11 cellular contexts compared by ENCODE assay signal in the genomic region with DNA sequence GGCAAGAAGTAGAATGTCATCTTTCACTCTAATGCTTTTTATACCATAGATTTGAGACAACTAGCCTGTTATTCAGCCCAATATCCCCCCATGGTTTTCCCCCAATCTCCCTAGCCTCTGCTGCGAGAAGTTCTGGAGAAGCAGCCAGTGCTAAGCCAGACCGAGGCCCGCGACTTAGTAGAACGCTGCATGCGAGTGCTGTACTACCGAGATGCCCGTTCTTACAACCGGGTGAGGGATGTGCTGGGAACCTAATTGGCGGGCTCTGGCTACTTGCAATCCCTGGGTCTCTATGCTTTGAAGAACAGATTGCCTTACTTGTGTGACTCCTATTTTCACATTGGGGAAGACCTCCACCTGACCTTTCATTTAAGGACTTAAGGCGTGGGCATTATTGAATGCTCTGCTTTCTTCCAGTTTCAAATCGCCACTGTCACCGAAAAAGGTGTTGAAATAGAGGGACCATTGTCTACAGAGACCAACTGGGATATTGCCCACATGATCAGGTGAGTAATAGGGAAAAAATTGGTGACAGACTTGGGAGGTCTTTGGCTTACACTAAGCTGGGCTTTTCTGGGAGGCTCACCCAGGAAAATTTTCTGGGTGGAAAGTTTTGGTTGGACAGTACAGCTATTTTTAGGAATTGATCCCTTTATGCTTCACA. TPM values are rescaled to one million over a fixed set of nuclear protein-coding genes. Genes with fewer than 3 reads are reported as not detected.
A peak's percentile ranks its signal among the peaks of the same experiment; 100 is the strongest.
DNase-seq lines count a peak whose midpoint lies in the region; ATAC-seq, FAIRE-seq and TF ChIP-seq lines count a peak whose summit lies in the region.
"Had no signal": no experiment of that assay in that cellular context is flagged by ENCODE, and none has a peak within 500 bp of the region (broad histone marks: within the 10 kb centered on the region; RNA-seq: fewer than 3 reads in every experiment).

No MANE protein-coding gene starts in this region.

- in situ Hi-C loops in K562 (cut with MboI), result no loop called here

- intact Hi-C loops in K562 (cut with micrococcal nuclease), result no loop called here

- peak overlapping the region; percentile 97; the same call in 1 of the 2 replicates for H3K4me2 ChIP-seq in K562 (ENCODE audit: insufficient read depth, low read length)

- H3K27me3 ChIP-seq in K562 (ENCODE audit: control insufficient read depth in 2 of 2, insufficient read depth in 2 of 2, low read length in 2 of 2), result no peaks in the 10 kb centered on the region
- H3K27me3 ChIP-seq: right atrium auricular region had no signal

- peaks cover 3% of the 10 kb centered on the region for H3K27me3 Mint-ChIP-seq in neural crest cell (ENCODE audit: low read depth)

- no peak for FAIRE-seq in K562 (lab: Jason Lieb, UNC)

- H3K4me1 ChIP-seq in K562 (replicated peaks in 1 of 2; ENCODE audit: control insufficient read depth in 2 of 2, insufficient read depth in 2 of 2, low read length in 2 of 2), result peaks cover 0 to 3% of the 10 kb centered on the region in 2 experiments; a peak in 3 of 5 replicates

- H4K20me1 ChIP-seq in K562 (replicated peaks; ENCODE audit: control insufficient read depth, insufficient read depth, low read length), result 0 out of 2 replicates have a peak, but pooled peaks cover 3% of the 10 kb centered on the region

- no peak overlapping the region for H3K27ac ChIP-seq in K562 (ENCODE audit: extremely low read depth, low read depth, low read length)

- DNase-seq in COLO829 (ENCODE audit: low spot score), result peak; percentile 86
- peak; percentile 19 for DNase-seq in LHCN-M2 (ENCODE audit: low read depth)
- no peak for DNase-seq in K562 (ENCODE audit: extremely low read depth in 1 of 4, low spot score in 3 of 4)
- DNase-seq in neural crest cell (ENCODE audit: low read depth, low spot score), result no peak
- no peak for DNase-seq in stimulated activated CD4-positive, alpha-beta T cell treated with anti-CD3 and anti-CD28 coated beads, Interleukin-4, amount 100 ng/mL, for 24 hours
- no peak for DNase-seq in amniotic stem cell (lab: John Stamatoyannopoulos, UW)
- DNase-seq: NCI-H510A treated with DMSO at 0.1 percent for 48 hours had no signal

- peaks cover 2% of the 10 kb centered on the region for H3K9me3 Mint-ChIP-seq in neural crest cell

- CTCF ChIA-PET in K562 (lab: Yijun Ruan, JAX; ENCODE audit: low intra/inter-chr PET ratio), result no interaction called here

- H3K4me3 Mint-ChIP-seq in neural crest cell, result peak overlapping the region; percentile 90

- H3K4me1 Mint-ChIP-seq in neural crest cell, result peaks cover 24% of the 10 kb centered on the region

- POLR2A ChIA-PET in K562 (lab: Yijun Ruan, JAX), result interaction anchor here (1.0 to 3.6 kb wide), 4 partner anchors 9 to 74 kb away, joined by 3 to 11 read pairs (median 5); partner anchors contain the start of gene PI4KB

- H3K27ac Mint-ChIP-seq in neural crest cell (ENCODE audit: unreplicated experiment), result peak overlapping the region; percentile 73

- no peak overlapping the region for H2AFZ ChIP-seq in K562 (ENCODE audit: low read depth, low read length)

- no peak for TF ChIP-seq RAD21 in K562 (CRISPR knock-in tag; conservative IDR thresholded peaks at IDR 0.05 in 1 of 2, IDR thresholded peaks at IDR 0.05 in 1 of 2)

- no peaks in the 10 kb centered on the region for H3K9me1 ChIP-seq in K562 (ENCODE audit: control insufficient read depth, insufficient read depth, low read length)

- 0 out of 4 replicates have a peak overlapping the region, but pooled peaks of 1 of the 2 experiments have one; percentile 9 for H3K9ac ChIP-seq in K562 (ENCODE audit: insufficient read depth in 1 of 2, low read depth in 2 of 2, low read length in 2 of 2)

- no peak for ATAC-seq in K562
- ATAC-seq in GM21423 (IDR thresholded peaks at IDR 0.05; ENCODE audit: unreplicated experiment), result no peak
- ATAC-seq in HG03135 (IDR thresholded peaks at IDR 0.05; ENCODE audit: unreplicated experiment), result no peak
- ATAC-seq: activated CD4-positive, CD25-positive, alpha-beta regulatory T cell treated with anti-CD3 and anti-CD28 coated beads, Interleukin-2, amount 50 U/mL, for 24 hours had no signal

- TF ChIP-seq EP300 in K562 (IDR thresholded peaks at IDR 0.05; ENCODE audit: low read length), result no peak

- H3K9me3 ChIP-seq in K562 (replicated peaks; ENCODE audit: control insufficient read depth, insufficient read depth, low read depth, low read length), result no peaks in the 10 kb centered on the region
- H3K9me3 ChIP-seq: right atrium auricular region had no signal

- H3K36me3 ChIP-seq in K562 (ENCODE audit: control insufficient read depth, insufficient read depth, low read length), result peaks cover 59% of the 10 kb centered on the region; the same call in 2 of the 3 replicates

- TF ChIP-seq CTCF in K562 (IDR thresholded peaks at IDR 0.05 in 2 of 3, conservative IDR thresholded peaks at IDR 0.05 in 1 of 3; ENCODE audit: insufficient read depth in 2 of 3, low read depth in 1 of 3, low read length in 3 of 3) (no peak), neural crest cell (conservative IDR thresholded peaks at IDR 0.05) (no peak)

- TF ChIP-seq POLR2A in K562 (conservative IDR thresholded peaks at IDR 0.05), result no peak; the same call in 1 of the 2 replicates

- H3K4me3 ChIP-seq in K562, result no peak overlapping the region

- BruUV-seq in K562 (replicated peaks; lab: Mats Ljungman, UMichigan), result no TSS peak

- WGBS in K562 (ENCODE audit: insufficient coverage, low coverage, missing lambda C conversion rate), result 93% methylated on average over 13 of the region's 13 CpGs

- H3K36me3 Mint-ChIP-seq in neural crest cell (ENCODE audit: low read depth), result peaks cover 19% of the 10 kb centered on the region

- H3K79me2 ChIP-seq in K562 (ENCODE audit: control insufficient read depth, insufficient read depth, low read length), result peaks cover 22% of the 10 kb centered on the region

RNA-seq across cellular contexts. Expression of gene PSMB4, which starts 1.9 kb away (rescaled TPM):
- total RNA-seq in LHCN-M2 (2014; rRNA removed) (238 and 258 TPM in 2 replicates), K562 (2014; rRNA removed) (443 and 445 TPM in 2 replicates), K562 (2014; rRNA removed; fragmentation: Illumina TruSeq; extraction: Trizol) (352 and 409 TPM in 2 replicates), K562 (2015; rRNA removed; fragmentation: Illumina TruSeq; extraction: Trizol) (383 and 397 TPM in 2 replicates), K562 (2021) (411 and 426 TPM in 2 replicates), neural crest cell (278 and 279 TPM in 2 replicates)
- 418 TPM for polyA plus RNA-seq in LHCN-M2 (2012)
- 160 and 206 TPM in 2 replicates for total RNA-seq in K562 (2011; cell fraction: chromatin; rRNA removed; ENCODE audit: low replicate concordance)
- 184 and 193 TPM in 2 replicates for total RNA-seq in K562 (2011; cell fraction: nucleolus; rRNA removed)
- 185 and 201 TPM in 2 replicates for total RNA-seq in K562 (2011; cell fraction: nucleoplasm; rRNA removed)
- polyA plus RNA-seq in K562 (2011; rRNA removed) (448 and 475 TPM in 2 replicates), K562 (2014; fragmentation: Illumina TruSeq; extraction: Trizol) (559 and 568 TPM in 2 replicates), K562 (2014; fragmentation: Nextera tagmentation; extraction: Ambion mirVana) (100 to 1,000 TPM; 638 to 674 TPM), K562 (2014; rRNA removed) (603 and 655 TPM in 2 replicates)
- polyA plus RNA-seq in K562 (2011; cell fraction: cytosol; rRNA removed), result 758 and 988 TPM in 2 replicates
- 508 and 716 TPM in 2 replicates for polyA plus RNA-seq in K562 (2011; cell fraction: nucleus; rRNA removed)
- 308 and 436 TPM in 2 replicates for polyA plus RNA-seq in K562 (2012)
- polyA minus RNA-seq in K562 (2011; rRNA and poly(A)+ RNA removed), result 273 and 300 TPM in 2 replicates
- polyA minus RNA-seq in K562 (2011; cell fraction: cytosol; rRNA and poly(A)+ RNA removed), result 202 TPM in 2 replicates
- polyA minus RNA-seq in K562 (2011; cell fraction: nucleus; rRNA and poly(A)+ RNA removed), result 71.4 and 104 TPM in 2 replicates

RNA-seq across cellular contexts. Expression of gene SELENBP1, which starts 28.8 kb away (rescaled TPM):
- 16.2 and 17.9 TPM in 2 replicates for total RNA-seq in LHCN-M2 (2014; rRNA removed)
- 11.6 TPM for polyA plus RNA-seq in LHCN-M2 (2012)
- 76.1 and 163 TPM in 2 replicates for total RNA-seq in K562 (2011; cell fraction: chromatin; rRNA removed; ENCODE audit: low replicate concordance)
- 110 and 113 TPM in 2 replicates for total RNA-seq in K562 (2011; cell fraction: nucleolus; rRNA removed)
- 76.5 and 80.5 TPM in 2 replicates for total RNA-seq in K562 (2011; cell fraction: nucleoplasm; rRNA removed)
- 40.7 and 62.2 TPM in 2 replicates for total RNA-seq in K562 (2014; rRNA removed)
- 18.9 and 28.3 TPM in 2 replicates for total RNA-seq in K562 (2014; rRNA removed; fragmentation: Illumina TruSeq; extraction: Trizol)
- total RNA-seq in K562 (2015; rRNA removed; fragmentation: Illumina TruSeq; extraction: Trizol), result 25.8 and 25.9 TPM in 2 replicates
- 41.9 and 42.9 TPM in 2 replicates for total RNA-seq in K562 (2021)
- polyA plus RNA-seq in K562 (2011; rRNA removed), result 30.2 and 53.7 TPM in 2 replicates
- 28.6 and 82.9 TPM in 2 replicates for polyA plus RNA-seq in K562 (2011; cell fraction: cytosol; rRNA removed)
- polyA plus RNA-seq in K562 (2011; cell fraction: nucleus; rRNA removed), result 144 and 349 TPM in 2 replicates
- 52.3 and 57.9 TPM in 2 replicates for polyA plus RNA-seq in K562 (2012)
- polyA plus RNA-seq in K562 (2014; fragmentation: Illumina TruSeq; extraction: Trizol), result 45.0 and 45.3 TPM in 2 replicates
- 10 to 100 TPM; 52.1 to 81.2 TPM for polyA plus RNA-seq in K562 (2014; fragmentation: Nextera tagmentation; extraction: Ambion mirVana)
- 47.1 and 50.8 TPM in 2 replicates for polyA plus RNA-seq in K562 (2014; rRNA removed)
- polyA minus RNA-seq in K562 (2011; rRNA and poly(A)+ RNA removed), result 15.3 and 44.9 TPM in 2 replicates
- polyA minus RNA-seq in K562 (2011; cell fraction: cytosol; rRNA and poly(A)+ RNA removed), result 26.6 and 29.5 TPM in 2 replicates
- 16.6 and 24.6 TPM in 2 replicates for polyA minus RNA-seq in K562 (2011; cell fraction: nucleus; rRNA and poly(A)+ RNA removed)
- total RNA-seq in neural crest cell, result 35.9 and 36.2 TPM in 2 replicates

RNA-seq across cellular contexts. Expression of gene RFX5, which starts 54.2 kb away (rescaled TPM):
- total RNA-seq in LHCN-M2 (2014; rRNA removed), result 62.8 and 73.3 TPM in 2 replicates
- 21.4 TPM for polyA plus RNA-seq in LHCN-M2 (2012)
- total RNA-seq in K562 (2011; cell fraction: chromatin; rRNA removed; ENCODE audit: low replicate concordance), result 32.5 and 45.8 TPM in 2 replicates
- 29.5 and 32.4 TPM in 2 replicates for total RNA-seq in K562 (2011; cell fraction: nucleolus; rRNA removed)
- total RNA-seq in K562 (2011; cell fraction: nucleoplasm; rRNA removed), result 32.8 and 34.1 TPM in 2 replicates
- 25.7 and 30.5 TPM in 2 replicates for total RNA-seq in K562 (2014; rRNA removed)
- 32.2 and 34.6 TPM in 2 replicates for total RNA-seq in K562 (2014; rRNA removed; fragmentation: Illumina TruSeq; extraction: Trizol)
- 29.4 and 30.4 TPM in 2 replicates for total RNA-seq in K562 (2015; rRNA removed; fragmentation: Illumina TruSeq; extraction: Trizol)
- total RNA-seq in K562 (2021), result 32.7 and 36.1 TPM in 2 replicates
- polyA plus RNA-seq in K562 (2011; rRNA removed), result 38.5 and 40.3 TPM in 2 replicates
- 16.5 and 17.9 TPM in 2 replicates for polyA plus RNA-seq in K562 (2011; cell fraction: cytosol; rRNA removed)
- 77.0 and 80.0 TPM in 2 replicates for polyA plus RNA-seq in K562 (2011; cell fraction: nucleus; rRNA removed)
- polyA plus RNA-seq in K562 (2012), result 20.9 and 31.9 TPM in 2 replicates
- 36.2 and 48.2 TPM in 2 replicates for polyA plus RNA-seq in K562 (2014; fragmentation: Illumina TruSeq; extraction: Trizol)
- 1 to 10 TPM; 3.8 to 4.9 TPM for polyA plus RNA-seq in K562 (2014; fragmentation: Nextera tagmentation; extraction: Ambion mirVana)
- 27.9 and 32.3 TPM in 2 replicates for polyA plus RNA-seq in K562 (2014; rRNA removed)
- polyA minus RNA-seq in K562 (2011; rRNA and poly(A)+ RNA removed), result 23.8 and 26.6 TPM in 2 replicates
- 13.5 and 15.0 TPM in 2 replicates for polyA minus RNA-seq in K562 (2011; cell fraction: cytosol; rRNA and poly(A)+ RNA removed)
- polyA minus RNA-seq in K562 (2011; cell fraction: nucleus; rRNA and poly(A)+ RNA removed), result 17.4 and 27.3 TPM in 2 replicates
- 71.3 and 73.5 TPM in 2 replicates for total RNA-seq in neural crest cell

RNA-seq across cellular contexts. Expression of gene POGZ, which starts 58.0 kb away (rescaled TPM):
- total RNA-seq in LHCN-M2 (2014; rRNA removed) (16.4 and 24.6 TPM in 2 replicates), K562 (2014; rRNA removed) (16.4 and 25.1 TPM in 2 replicates), K562 (2014; rRNA removed; fragmentation: Illumina TruSeq; extraction: Trizol) (17.6 and 22.0 TPM in 2 replicates), K562 (2015; rRNA removed; fragmentation: Illumina TruSeq; extraction: Trizol) (21.6 and 23.6 TPM in 2 replicates), K562 (2021) (38.2 and 40.6 TPM in 2 replicates), neural crest cell (145 and 158 TPM in 2 replicates)
- 17.4 TPM for polyA plus RNA-seq in LHCN-M2 (2012)
- total RNA-seq in K562 (2011; cell fraction: chromatin; rRNA removed; ENCODE audit: low replicate concordance), result 127 and 201 TPM in 2 replicates
- 62.0 and 71.8 TPM in 2 replicates for total RNA-seq in K562 (2011; cell fraction: nucleolus; rRNA removed)
- 97.2 and 112 TPM in 2 replicates for total RNA-seq in K562 (2011; cell fraction: nucleoplasm; rRNA removed)
- polyA plus RNA-seq in K562 (2011; rRNA removed) (26.8 and 44.3 TPM in 2 replicates), K562 (2014; fragmentation: Illumina TruSeq; extraction: Trizol) (26.5 and 36.4 TPM in 2 replicates), K562 (2014; fragmentation: Nextera tagmentation; extraction: Ambion mirVana) (10 to 100 TPM in 1 of 2 experiments, 1 to 10 TPM in 1; 9.4 to 13.7 TPM), K562 (2014; rRNA removed) (20.8 and 21.5 TPM in 2 replicates)
- polyA plus RNA-seq in K562 (2011; cell fraction: cytosol; rRNA removed), result 16.8 and 22.3 TPM in 2 replicates
- 94.4 and 103 TPM in 2 replicates for polyA plus RNA-seq in K562 (2011; cell fraction: nucleus; rRNA removed)
- polyA plus RNA-seq in K562 (2012), result 20.5 and 23.7 TPM in 2 replicates
- polyA minus RNA-seq in K562 (2011; rRNA and poly(A)+ RNA removed), result 50.1 and 70.2 TPM in 2 replicates
- polyA minus RNA-seq in K562 (2011; cell fraction: cytosol; rRNA and poly(A)+ RNA removed), result 29.9 and 31.9 TPM in 2 replicates
- polyA minus RNA-seq in K562 (2011; cell fraction: nucleus; rRNA and poly(A)+ RNA removed), result 32.2 and 47.7 TPM in 2 replicates

Comparison
In these comparisons a context has a peak if more than half of its experiments do, and no peak if none do; other contexts are left out.
1. DNase-seq: peak in COLO829 (single experiment) and LHCN-M2 (single experiment); none in K562 (0 of 4), neural crest cell (single experiment), stimulated activated CD4-positive, alpha-beta T cell treated with anti-CD3 and anti-CD28 coated beads, Interleukin-4, amount 100 ng/mL, for 24 hours (single experiment) and amniotic stem cell (single experiment).